ENCODE assay signal across 6 cellular contexts in the genomic region with DNA sequence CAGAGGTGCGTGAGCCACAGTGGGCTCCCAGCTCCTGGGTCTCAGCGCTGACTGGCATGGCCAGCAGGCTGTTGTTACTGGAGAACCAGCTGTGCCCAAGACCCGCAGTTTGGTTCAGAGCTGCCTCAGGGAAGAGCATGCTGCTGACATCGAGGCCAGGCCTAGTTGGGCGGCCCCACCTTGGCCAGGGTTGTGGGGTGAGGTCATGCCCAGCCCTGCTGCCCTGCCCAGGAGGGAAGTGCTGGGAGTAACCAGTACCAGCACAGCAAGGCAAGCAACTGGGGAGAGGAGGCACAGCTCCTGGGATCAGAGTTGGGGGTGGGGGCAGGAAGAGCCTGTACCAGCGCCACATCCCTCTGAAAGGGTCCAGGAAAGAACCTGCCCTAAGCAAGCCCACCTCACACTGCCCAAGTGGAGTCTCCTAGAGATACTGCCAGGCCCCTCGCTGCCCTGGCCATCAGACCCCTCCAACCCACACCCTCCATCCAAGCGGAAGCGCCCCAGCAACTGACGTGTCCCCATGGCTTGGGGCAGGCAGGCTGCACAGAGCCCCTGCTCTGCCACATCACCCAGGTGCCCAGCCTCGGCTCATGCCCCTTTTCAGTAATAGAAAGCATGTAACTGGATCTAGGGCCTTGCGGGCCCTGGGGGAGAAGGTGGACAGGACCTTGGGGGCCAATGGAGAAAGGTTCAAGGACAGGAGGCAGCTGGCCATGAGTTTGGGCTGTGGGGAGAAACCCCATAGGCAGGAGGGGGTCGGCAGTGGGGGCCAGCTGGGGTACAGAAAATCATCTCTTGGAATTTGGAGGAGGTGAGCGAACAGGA. TPM values are rescaled to one million over a fixed set of nuclear protein-coding genes. Genes with fewer than 3 reads are reported as not detected.
DNase-seq lines count a peak whose midpoint lies in the region; ATAC-seq, FAIRE-seq and TF ChIP-seq lines count a peak whose summit lies in the region.

No MANE protein-coding gene starts in this region.

- H3K4me3 Mint-ChIP-seq in naive thymus-derived CD4-positive, alpha-beta T cell: peak overlapping the region; percentile 82 to 97 (median 87)

- peaks cover 11 to 30% (median 19%) of the 10 kb centered on the region in 7 donors for H3K4me1 Mint-ChIP-seq in naive thymus-derived CD4-positive, alpha-beta T cell

- no peaks in the 10 kb centered on the region for H4K20me1 ChIP-seq in GM12878 (ENCODE audit: control insufficient read depth, insufficient read depth)

- BruUV-seq in GM12878 (replicated peaks; lab: Mats Ljungman, UMichigan): TSS peak; percentile 37

- H3K9ac ChIP-seq in GM12878 (ENCODE audit: control insufficient read depth, insufficient read depth, low read length): no peak overlapping the region; the same call in 1 of the 2 replicates

- no peak for TF ChIP-seq EP300 in GM12878 (IDR thresholded peaks at IDR 0.05; ENCODE audit: borderline replicate concordance in 1 of 2, control insufficient read depth in 1 of 2, low read depth in 2 of 2, low read length in 2 of 2)

- H2AFZ ChIP-seq in GM12878 (ENCODE audit: control insufficient read depth, low read depth, low read length): no peak overlapping the region

- TF ChIP-seq POLR2A in GM12878 (IDR thresholded peaks at IDR 0.05; ENCODE audit: low read depth, low read length): no peak

- H3K4me2 ChIP-seq in GM12878 (ENCODE audit: control insufficient read depth, insufficient read depth): peak overlapping the region; percentile 95

- H3K36me3 Mint-ChIP-seq in naive thymus-derived CD4-positive, alpha-beta T cell: no peaks in the 10 kb centered on the region

- RAD21 ChIA-PET in GM12878 (lab: Charles Lee; ENCODE audit: unreplicated experiment): interaction anchor here (2.4 kb wide), 2 partner anchors 35 to 52 kb away, joined by 9 to 16 read pairs; partner anchors contain the start of gene CCDC102A

- no peak for TF ChIP-seq CTCF in GM10248 (IDR thresholded peaks at IDR 0.05; ENCODE audit: control extremely low read depth, extremely low read depth, low read depth, missing control alignments)
- no peak for TF ChIP-seq CTCF in GM12878 (IDR thresholded peaks at IDR 0.05 in 2 of 3, conservative IDR thresholded peaks at IDR 0.05 in 1 of 3; ENCODE audit: control insufficient read depth in 2 of 3, extremely low read depth in 1 of 3, insufficient read depth in 1 of 3, low read depth in 3 of 3, low read length in 3 of 3)

- no peak for TF ChIP-seq RAD21 in GM12878 (IDR thresholded peaks at IDR 0.05; ENCODE audit: insufficient read depth, low read depth, low read length)

- ATAC-seq in GM12878 (no peak), GM18502 (IDR thresholded peaks at IDR 0.05; ENCODE audit: poor library complexity, unreplicated experiment) (no peak)
- no peak for ATAC-seq in naive thymus-derived CD4-positive, alpha-beta T cell

- CTCF ChIA-PET in GM10248 (lab: Yijun Ruan, JAX): interaction anchor here (1.2 to 3.0 kb wide), 7 partner anchors 9 to 185 kb away, joined by 3 to 20 read pairs (median 4); partner anchors contain the start of gene POLR2C
- CTCF ChIA-PET in GM12878 (lab: Yijun Ruan, JAX): interaction anchor here (1.9 to 4.1 kb wide), 3 partner anchors 23 to 35 kb away, joined by 4 to 25 read pairs (median 7); partner anchors contain the start of gene POLR2C
- CTCF ChIA-PET in naive thymus-derived CD4-positive, alpha-beta T cell (lab: Charles Lee): interaction anchor here (0.8 to 2.7 kb wide), 4 partner anchors 9 to 52 kb away, joined by 3 to 12 read pairs (median 5); partner anchors contain the start of gene CCDC102A

- intact Hi-C loops in GM12878 (cut with micrococcal nuclease; ENCODE audit: unreplicated experiment): no loop called here
- intact Hi-C loops in naive thymus-derived CD4-positive, alpha-beta T cell (cut with micrococcal nuclease): no loop called here

- peaks cover 0 to 2% of the 10 kb centered on the region in 2 experiments; a peak in 1 of 4 replicates for H3K27me3 ChIP-seq in GM12878 (replicated peaks in 1 of 2; ENCODE audit: control insufficient read depth in 2 of 2, insufficient read depth in 2 of 2, low read length in 1 of 2)
- no peaks in the 10 kb centered on the region for H3K27me3 ChIP-seq in naive thymus-derived CD4-positive, alpha-beta T cell (ENCODE audit: control insufficient read depth in 2 of 2, insufficient read depth in 2 of 2, low read length in 2 of 2)

- no peaks in the 10 kb centered on the region for H3K36me3 ChIP-seq in GM12878 (ENCODE audit: control insufficient read depth in 2 of 2, insufficient read depth in 2 of 2, low read length in 1 of 2)
- no peaks in the 10 kb centered on the region for H3K36me3 ChIP-seq in naive thymus-derived CD4-positive, alpha-beta T cell (ENCODE audit: control insufficient read depth in 2 of 3, insufficient read depth in 3 of 3, low read length in 3 of 3)

- no peaks in the 10 kb centered on the region for H3K79me2 ChIP-seq in GM12878 (ENCODE audit: control insufficient read depth, insufficient read depth, low read length)

- no peak overlapping the region for H3K27ac ChIP-seq in GM12878 (ENCODE audit: control insufficient read depth, insufficient read depth)
- peak overlapping the region; percentile 64 for H3K27ac ChIP-seq in naive thymus-derived CD4-positive, alpha-beta T cell (ENCODE audit: low read depth, low read length)

- in situ Hi-C loops in GM12878 (cut with MboI): no loop called here

- H3K9me3 ChIP-seq in GM12878 (replicated peaks; ENCODE audit: control insufficient read depth, insufficient read depth, low read length): no peaks in the 10 kb centered on the region; the same call in 2 of the 3 replicates
- no peaks in the 10 kb centered on the region for H3K9me3 ChIP-seq in naive thymus-derived CD4-positive, alpha-beta T cell (ENCODE audit: control insufficient read depth in 2 of 3, low read length in 3 of 3)

- POLR2A ChIA-PET in GM10248 (lab: Yijun Ruan, JAX) (interaction anchor here (0.6 kb wide), 1 partner anchor 183 kb away, joined by 3 read pairs; no protein-coding TSS in a partner anchor), GM12878 (lab: Charles Lee) (interaction anchor here (1.4 kb wide), 1 partner anchor 38 kb away, joined by 6 read pairs; no protein-coding TSS in a partner anchor)
- POLR2A ChIA-PET in naive thymus-derived CD4-positive, alpha-beta T cell (lab: Charles Lee): interaction anchor here (1.5 to 1.9 kb wide), 2 partner anchors 23 to 51 kb away, joined by 7 to 9 read pairs; partner anchors contain the start of genes CCDC102A and POLR2C

- DNase-seq in GM10248 (ENCODE audit: extremely low spot score) (peak; percentile 20), GM12878 (ENCODE audit: low read depth, low spot score) (no peak), NCI-H146 (lab: John Stamatoyannopoulos, UW) (no peak), SK-N-DZ (ENCODE audit: low spot score) (no peak)
- DNase-seq in naive thymus-derived CD4-positive, alpha-beta T cell: no peak

- no peak for FAIRE-seq in GM12878 (lab: Jason Lieb, UNC)

- H3K4me1 ChIP-seq in GM12878 (ENCODE audit: control insufficient read depth, insufficient read depth, low read length): peaks cover 15% of the 10 kb centered on the region
- H3K4me1 ChIP-seq in naive thymus-derived CD4-positive, alpha-beta T cell (ENCODE audit: control insufficient read depth in 2 of 2, insufficient read depth in 2 of 2, low read length in 2 of 2): peaks cover 9 to 17% of the 10 kb centered on the region in 2 donors

- WGBS in GM12878 (ENCODE audit: insufficient coverage, insufficient replicate concordance, low lambda C conversion rate, missing lambda C conversion rate): 77% methylated on average over 12 of the region's 14 CpGs

- SMC1A ChIA-PET in GM12878 (lab: Charles Lee; ENCODE audit: uncharacterized antibody, unreplicated experiment): interaction anchor here (3.5 kb wide), 1 partner anchor 52 kb away, joined by 17 read pairs; the partner anchor contains the start of gene CCDC102A

- H3K4me3 ChIP-seq in GM12878: peak overlapping the region; percentile 60; the same call in 1 of the 2 replicates
- peak overlapping the region; percentile 59 for H3K4me3 ChIP-seq in naive thymus-derived CD4-positive, alpha-beta T cell (ENCODE audit: low read length)

- H3K27ac Mint-ChIP-seq in naive thymus-derived CD4-positive, alpha-beta T cell: peak overlapping the region in 6 of 9 donors; percentile 33 to 79 (median 38)

- H3K27me3 Mint-ChIP-seq in naive thymus-derived CD4-positive, alpha-beta T cell: peaks cover 0 to 16% (median 0%) of the 10 kb centered on the region in 5 donors

- H3K9me3 Mint-ChIP-seq in naive thymus-derived CD4-positive, alpha-beta T cell: no peaks in the 10 kb centered on the region

RNA-seq across cellular contexts. Expression of gene DOK4, which starts 1.0 kb away (rescaled TPM):
- total RNA-seq in GM12878 (2013; cell fraction: nucleolus; rRNA removed): 3.1 and 6.2 TPM in 2 replicates
- total RNA-seq in GM12878 (2014; rRNA removed): 2.1 and 2.2 TPM in 2 replicates
- 1.1 and 1.2 TPM in 2 replicates for total RNA-seq in GM12878 (2014; rRNA removed; fragmentation: Illumina TruSeq; extraction: Trizol)
- 2.9 and 3.0 TPM in 2 replicates for total RNA-seq in GM12878 (2021)
- 2.1 TPM for polyA plus RNA-seq in GM12878 (2011; ENCODE audit: low read depth)
- polyA plus RNA-seq in GM12878 (2011; rRNA removed): 4.1 and 7.0 TPM in 2 replicates
- 9.7 and 11.2 TPM in 2 replicates for polyA plus RNA-seq in GM12878 (2011; cell fraction: cytosol; rRNA removed)
- polyA plus RNA-seq in GM12878 (2011; cell fraction: nucleus; rRNA removed): 18.4 and 23.2 TPM in 2 replicates
- polyA plus RNA-seq in GM12878 (2012): 3.5 and 3.6 TPM in 2 replicates
- polyA plus RNA-seq in GM12878 (2014; fragmentation: Illumina TruSeq; extraction: Trizol): 0.60 and 1.6 TPM in 2 replicates
- under 1 TPM in 1 of 2 experiments, not detected in 1; 0.20 TPM for polyA plus RNA-seq in GM12878 (2014; fragmentation: Nextera tagmentation; extraction: Ambion mirVana)
- polyA plus RNA-seq in GM12878 (2014; rRNA removed): 2.4 and 2.9 TPM in 2 replicates
- 1 to 10 TPM; 3.4 to 3.6 TPM for polyA plus RNA-seq in GM12878 (2016; fragmentation: Nextera tagmentation; extraction: Ambion mirVana)
- polyA minus RNA-seq in GM12878 (2011; rRNA and poly(A)+ RNA removed): 2.9 and 5.9 TPM in 2 replicates
- 1.7 and 2.5 TPM in 2 replicates for polyA minus RNA-seq in GM12878 (2011; cell fraction: cytosol; rRNA and poly(A)+ RNA removed)
- polyA minus RNA-seq in GM12878 (2011; cell fraction: nucleus; rRNA and poly(A)+ RNA removed): 2.7 and 3.3 TPM in 2 replicates
- total RNA-seq in naive thymus-derived CD4-positive, alpha-beta T cell: 1 to 10 TPM; 2.2 to 4.0 (median 2.9) TPM
- 1 to 10 TPM; 1.6 to 4.6 TPM for polyA plus RNA-seq in naive thymus-derived CD4-positive, alpha-beta T cell
- polyA plus RNA-seq in SK-N-DZ (2014; cell fraction: cytosol; rRNA removed): 158 and 208 TPM in 2 replicates
- polyA plus RNA-seq in SK-N-DZ (2014; cell fraction: nucleus; rRNA removed): 212 and 219 TPM in 2 replicates

RNA-seq across cellular contexts. Expression of gene POLR2C, which starts 22.8 kb away (rescaled TPM):
- 42.8 and 61.6 TPM in 2 replicates for total RNA-seq in GM12878 (2013; cell fraction: nucleolus; rRNA removed)
- total RNA-seq in GM12878 (2014; rRNA removed) (78.7 and 88.8 TPM in 2 replicates), GM12878 (2014; rRNA removed; fragmentation: Illumina TruSeq; extraction: Trizol) (44.1 and 45.0 TPM in 2 replicates), GM12878 (2021) (45.0 and 46.5 TPM in 2 replicates)
- polyA plus RNA-seq in GM12878 (2011; ENCODE audit: low read depth): 34.8 TPM
- polyA plus RNA-seq in GM12878 (2011; rRNA removed) (60.6 and 93.0 TPM in 2 replicates), GM12878 (2014; fragmentation: Illumina TruSeq; extraction: Trizol) (52.2 and 59.5 TPM in 2 replicates), GM12878 (2014; fragmentation: Nextera tagmentation; extraction: Ambion mirVana) (10 to 100 TPM; 26.9 to 40.2 TPM), GM12878 (2014; rRNA removed) (70.0 and 77.6 TPM in 2 replicates), GM12878 (2016; fragmentation: Nextera tagmentation; extraction: Ambion mirVana) (10 to 100 TPM; 56.6 to 59.0 TPM)
- polyA plus RNA-seq in GM12878 (2011; cell fraction: cytosol; rRNA removed): 102 and 130 TPM in 2 replicates
- 110 and 118 TPM in 2 replicates for polyA plus RNA-seq in GM12878 (2011; cell fraction: nucleus; rRNA removed)
- polyA plus RNA-seq in GM12878 (2012): 46.6 and 54.1 TPM in 2 replicates
- polyA minus RNA-seq in GM12878 (2011; rRNA and poly(A)+ RNA removed): 104 and 124 TPM in 2 replicates
- 28.5 and 32.4 TPM in 2 replicates for polyA minus RNA-seq in GM12878 (2011; cell fraction: cytosol; rRNA and poly(A)+ RNA removed)
- polyA minus RNA-seq in GM12878 (2011; cell fraction: nucleus; rRNA and poly(A)+ RNA removed): 46.9 and 65.8 TPM in 2 replicates
- 10 to 100 TPM; 63.4 to 96.3 (median 81.4) TPM for total RNA-seq in naive thymus-derived CD4-positive, alpha-beta T cell
- polyA plus RNA-seq in naive thymus-derived CD4-positive, alpha-beta T cell: 10 to 100 TPM; 45.0 to 55.7 TPM
- 210 and 282 TPM in 2 replicates for polyA plus RNA-seq in SK-N-DZ (2014; cell fraction: cytosol; rRNA removed)
- polyA plus RNA-seq in SK-N-DZ (2014; cell fraction: nucleus; rRNA removed): 164 and 221 TPM in 2 replicates

RNA-seq across cellular contexts. Expression of gene COQ9, which starts 38.0 kb away (rescaled TPM):
- total RNA-seq in GM12878 (2013; cell fraction: nucleolus; rRNA removed): 53.1 and 55.9 TPM in 2 replicates
- total RNA-seq in GM12878 (2014; rRNA removed) (50.3 and 51.3 TPM in 2 replicates), GM12878 (2014; rRNA removed; fragmentation: Illumina TruSeq; extraction: Trizol) (40.1 and 43.0 TPM in 2 replicates), GM12878 (2021) (35.2 and 42.7 TPM in 2 replicates)
- polyA plus RNA-seq in GM12878 (2011; ENCODE audit: low read depth): 26.5 TPM
- polyA plus RNA-seq in GM12878 (2011; rRNA removed) (52.6 and 64.7 TPM in 2 replicates), GM12878 (2014; fragmentation: Illumina TruSeq; extraction: Trizol) (55.9 and 56.5 TPM in 2 replicates), GM12878 (2014; fragmentation: Nextera tagmentation; extraction: Ambion mirVana) (10 to 100 TPM; 24.1 to 32.7 TPM), GM12878 (2014; rRNA removed) (48.9 and 57.9 TPM in 2 replicates), GM12878 (2016; fragmentation: Nextera tagmentation; extraction: Ambion mirVana) (10 to 100 TPM; 69.7 to 79.7 TPM)
- polyA plus RNA-seq in GM12878 (2011; cell fraction: cytosol; rRNA removed): 71.8 TPM in 2 replicates
- polyA plus RNA-seq in GM12878 (2011; cell fraction: nucleus; rRNA removed): 86.9 and 120 TPM in 2 replicates
- polyA plus RNA-seq in GM12878 (2012): 26.2 and 31.8 TPM in 2 replicates
- polyA minus RNA-seq in GM12878 (2011; rRNA and poly(A)+ RNA removed): 48.5 and 55.0 TPM in 2 replicates
- 14.0 and 23.3 TPM in 2 replicates for polyA minus RNA-seq in GM12878 (2011; cell fraction: cytosol; rRNA and poly(A)+ RNA removed)
- polyA minus RNA-seq in GM12878 (2011; cell fraction: nucleus; rRNA and poly(A)+ RNA removed): 22.1 and 29.3 TPM in 2 replicates
- 10 to 100 TPM; 16.4 to 45.4 (median 36.6) TPM for total RNA-seq in naive thymus-derived CD4-positive, alpha-beta T cell
- 10 to 100 TPM; 25.7 to 51.7 TPM for polyA plus RNA-seq in naive thymus-derived CD4-positive, alpha-beta T cell
- 96.0 and 101 TPM in 2 replicates for polyA plus RNA-seq in SK-N-DZ (2014; cell fraction: cytosol; rRNA removed)
- polyA plus RNA-seq in SK-N-DZ (2014; cell fraction: nucleus; rRNA removed): 203 and 222 TPM in 2 replicates

RNA-seq across cellular contexts. Expression of gene CIAPIN1, which starts 38.1 kb away (rescaled TPM):
- 39.4 and 45.1 TPM in 2 replicates for total RNA-seq in GM12878 (2013; cell fraction: nucleolus; rRNA removed)
- total RNA-seq in GM12878 (2014; rRNA removed) (54.3 and 55.0 TPM in 2 replicates), GM12878 (2014; rRNA removed; fragmentation: Illumina TruSeq; extraction: Trizol) (43.0 and 46.2 TPM in 2 replicates), GM12878 (2021) (51.4 and 53.3 TPM in 2 replicates)
- 24.8 TPM for polyA plus RNA-seq in GM12878 (2011; ENCODE audit: low read depth)
- polyA plus RNA-seq in GM12878 (2011; rRNA removed) (42.0 and 50.0 TPM in 2 replicates), GM12878 (2014; fragmentation: Illumina TruSeq; extraction: Trizol) (53.6 and 59.0 TPM in 2 replicates), GM12878 (2014; fragmentation: Nextera tagmentation; extraction: Ambion mirVana) (100 to 1,000 TPM; 118 to 150 TPM), GM12878 (2014; rRNA removed) (44.8 and 52.7 TPM in 2 replicates), GM12878 (2016; fragmentation: Nextera tagmentation; extraction: Ambion mirVana) (10 to 100 TPM; 90.9 to 92.2 TPM)
- polyA plus RNA-seq in GM12878 (2011; cell fraction: cytosol; rRNA removed): 50.9 and 54.3 TPM in 2 replicates
- 33.6 and 36.6 TPM in 2 replicates for polyA plus RNA-seq in GM12878 (2011; cell fraction: nucleus; rRNA removed)
- polyA plus RNA-seq in GM12878 (2012): 23.6 and 29.3 TPM in 2 replicates
- 34.0 and 37.7 TPM in 2 replicates for polyA minus RNA-seq in GM12878 (2011; rRNA and poly(A)+ RNA removed)
- polyA minus RNA-seq in GM12878 (2011; cell fraction: cytosol; rRNA and poly(A)+ RNA removed): 8.7 and 12.7 TPM in 2 replicates
- polyA minus RNA-seq in GM12878 (2011; cell fraction: nucleus; rRNA and poly(A)+ RNA removed): 12.8 and 15.7 TPM in 2 replicates
- total RNA-seq in naive thymus-derived CD4-positive, alpha-beta T cell: 10 to 100 TPM; 33.6 to 52.8 (median 35.8) TPM
- 100 to 1,000 TPM in 1 of 2 donors, 10 to 100 TPM in 1; 65.2 to 119 TPM for polyA plus RNA-seq in naive thymus-derived CD4-positive, alpha-beta T cell
- polyA plus RNA-seq in SK-N-DZ (2014; cell fraction: cytosol; rRNA removed): 112 and 130 TPM in 2 replicates
- polyA plus RNA-seq in SK-N-DZ (2014; cell fraction: nucleus; rRNA removed): 71.4 and 74.6 TPM in 2 replicates

RNA-seq across cellular contexts. Expression of gene CCDC102A, which starts 51.1 kb away (rescaled TPM):
- 3.6 and 3.7 TPM in 2 replicates for total RNA-seq in GM12878 (2013; cell fraction: nucleolus; rRNA removed)
- 3.5 and 5.9 TPM in 2 replicates for total RNA-seq in GM12878 (2014; rRNA removed)
- total RNA-seq in GM12878 (2014; rRNA removed; fragmentation: Illumina TruSeq; extraction: Trizol): 1.2 and 1.6 TPM in 2 replicates
- 5.1 and 5.6 TPM in 2 replicates for total RNA-seq in GM12878 (2021)
- polyA plus RNA-seq in GM12878 (2011; ENCODE audit: low read depth): 2.3 TPM
- polyA plus RNA-seq in GM12878 (2011; rRNA removed): 2.2 and 5.1 TPM in 2 replicates
- polyA plus RNA-seq in GM12878 (2011; cell fraction: cytosol; rRNA removed): 8.5 and 10.0 TPM in 2 replicates
- 7.4 and 10.5 TPM in 2 replicates for polyA plus RNA-seq in GM12878 (2011; cell fraction: nucleus; rRNA removed)
- polyA plus RNA-seq in GM12878 (2012): 4.2 and 5.2 TPM in 2 replicates
- polyA plus RNA-seq in GM12878 (2014; fragmentation: Illumina TruSeq; extraction: Trizol): 0.59 and 0.76 TPM in 2 replicates
- under 1 TPM; 0.03 to 0.53 TPM for polyA plus RNA-seq in GM12878 (2014; fragmentation: Nextera tagmentation; extraction: Ambion mirVana)
- 3.3 and 4.1 TPM in 2 replicates for polyA plus RNA-seq in GM12878 (2014; rRNA removed)
- polyA plus RNA-seq in GM12878 (2016; fragmentation: Nextera tagmentation; extraction: Ambion mirVana): 1 to 10 TPM in 1 of 2 experiments, under 1 TPM in 1; 0.63 to 3.3 TPM
- 1.6 and 4.7 TPM in 2 replicates for polyA minus RNA-seq in GM12878 (2011; rRNA and poly(A)+ RNA removed)
- polyA minus RNA-seq in GM12878 (2011; cell fraction: cytosol; rRNA and poly(A)+ RNA removed): 2.1 TPM in 2 replicates
- polyA minus RNA-seq in GM12878 (2011; cell fraction: nucleus; rRNA and poly(A)+ RNA removed): 0.60 and 1.8 TPM in 2 replicates
- 10 to 100 TPM in 1 of 5 experiments, 1 to 10 TPM in 4; 3.5 to 12.7 (median 7.1) TPM for total RNA-seq in naive thymus-derived CD4-positive, alpha-beta T cell
- 1 to 10 TPM; 3.0 to 9.4 TPM for polyA plus RNA-seq in naive thymus-derived CD4-positive, alpha-beta T cell
- 5.1 and 8.5 TPM in 2 replicates for polyA plus RNA-seq in SK-N-DZ (2014; cell fraction: cytosol; rRNA removed)
- 6.4 and 7.8 TPM in 2 replicates for polyA plus RNA-seq in SK-N-DZ (2014; cell fraction: nucleus; rRNA removed)
